1 cellular context compared by ENCODE assay signal in the genomic region with DNA sequence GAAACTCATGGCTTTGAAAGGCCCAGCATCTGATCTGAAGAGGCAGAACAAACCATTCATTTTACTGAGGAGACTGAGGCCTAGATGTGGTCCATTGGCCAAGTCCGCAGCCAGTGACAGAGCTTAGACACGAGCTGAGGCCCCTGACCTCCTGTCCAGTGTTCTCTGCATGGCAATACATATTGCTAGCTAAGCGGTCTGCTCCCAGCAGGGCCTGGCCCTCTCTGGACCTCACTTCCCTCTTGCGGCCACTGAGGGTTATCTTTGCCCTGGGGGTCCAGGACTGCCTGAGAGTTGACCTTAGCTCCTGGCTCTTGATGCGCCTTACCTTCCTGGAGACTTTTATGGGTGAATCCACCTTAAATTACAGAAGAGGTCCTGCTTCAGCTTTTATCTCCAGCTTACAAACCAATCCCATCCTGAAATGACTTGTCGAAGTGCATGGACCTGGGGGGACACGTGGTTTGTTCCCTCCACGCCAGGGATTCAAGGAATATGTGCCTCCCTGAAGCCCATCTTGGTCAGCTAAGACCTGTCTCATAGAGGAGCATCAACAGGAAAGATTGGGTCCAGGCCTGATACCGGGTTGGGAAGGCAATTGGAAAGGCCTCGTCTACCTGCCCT.
TF ChIP-seq lines count a peak whose summit lies in the region.

No MANE protein-coding gene starts in this region.

TF ChIP-seq in endothelial cell of umbilical vein, 7 proteins besides CTCF, POLR2A, EP300 and RAD21:
- TF ChIP-seq JUN (IDR thresholded peaks at IDR 0.05; ENCODE audit: borderline replicate concordance, insufficient read depth, insufficient read length, low read depth): no peak
- peak; percentile 16 for TF ChIP-seq POLR2AphosphoS5 (IDR thresholded peaks at IDR 0.05; ENCODE audit: insufficient read depth, low read depth, low read length)
